8 cellular contexts compared by ENCODE assay signal in genomic region chr4:112145326-112145819, GRCh38.
DNase-seq lines count a peak whose midpoint lies in the region; ATAC-seq and TF ChIP-seq lines count a peak whose summit lies in the region.

FAM241A (plus strand) TSS chr4:112145454; CDS start chr4:112145581, 127 bp downstream.

- H3K27ac ChIP-seq in 22Rv1, result peak within 1 kb of the TSS; percentile 66

- ATAC-seq in GM18505 (IDR thresholded peaks at IDR 0.05; ENCODE audit: unreplicated experiment), result peak; percentile 95
- peak; percentile 88 for ATAC-seq in HG02943 (IDR thresholded peaks at IDR 0.05; ENCODE audit: low read depth, unreplicated experiment)

- no peak for TF ChIP-seq CTCF in 22Rv1 (IDR thresholded peaks at IDR 0.05)
- TF ChIP-seq CTCF in choroid plexus epithelial cell (conservative IDR thresholded peaks at IDR 0.05; ENCODE audit: low read depth, low read length), result no peak

- H3K4me3 ChIP-seq in choroid plexus epithelial cell (ENCODE audit: low read depth, low read length), result peak within 1 kb of the TSS; percentile 74

- TF ChIP-seq POLR2A in GM18505 (IDR thresholded peaks at IDR 0.05; ENCODE audit: borderline replicate concordance, extremely low read depth, insufficient read depth, insufficient read length), result peak; percentile 85

- DNase-seq in NCI-H2227 (lab: John Stamatoyannopoulos, UW; ENCODE audit: unreplicated experiment), result peak; percentile 83
- peak; percentile 86 to 91 for DNase-seq in activated CD4-positive, alpha-beta T cell treated with anti-CD3 and anti-CD28 coated beads for 24 hours (ENCODE audit: low read depth in 2 of 2)
- DNase-seq in choroid plexus epithelial cell (ENCODE audit: low read depth), result peak; percentile 88
- DNase-seq in left kidney (ENCODE audit: low read depth, low spot score), result peak; percentile 91
- DNase-seq in stimulated activated CD4-positive, alpha-beta T cell treated with anti-CD3 and anti-CD28 coated beads, Interleukin-2, amount 100 ng/mL, for 4 hours (ENCODE audit: low read depth), result peak; percentile 90

Comparison
In these comparisons a context has a peak if more than half of its experiments do, and no peak if none do; other contexts are left out.
1. Peak in every context shown above with its lines: DNase-seq, ATAC-seq, H3K4me3 ChIP-seq and H3K27ac ChIP-seq.